ENCODE assay signal across 10 cellular contexts in genomic region chr3:111311709-111312235, GRCh38.
DNase-seq lines count a peak whose midpoint lies in the region; ATAC-seq, FAIRE-seq and TF ChIP-seq lines count a peak whose summit lies in the region.
"Had no signal": no experiment of that assay in that cellular context is flagged by ENCODE, and none has a peak within 500 bp of the region (broad histone marks: within the 10 kb centered on the region; RNA-seq: fewer than 3 reads in every experiment).

No MANE protein-coding gene starts in this region.

- in situ Hi-C loops in mammary epithelial cell (cut with MboI; ENCODE audit: low sequenced_read_pairs in 2 of 2), result no loop called here

- TF ChIP-seq EP300 in gastroesophageal sphincter (IDR thresholded peaks at IDR 0.05), result no peak

- peak overlapping the region; percentile 59 for H3K27ac ChIP-seq in CD4-positive, CD25-positive, alpha-beta regulatory T cell (ENCODE audit: insufficient read depth, low read length, poor library complexity, severe bottlenecking)
- no peak overlapping the region for H3K27ac ChIP-seq in astrocyte (ENCODE audit: low read depth, low read length)
- no peak overlapping the region for H3K27ac ChIP-seq in mammary epithelial cell (ENCODE audit: insufficient read depth, low read depth, low read length)
- no peak overlapping the region for H3K27ac ChIP-seq in gastroesophageal sphincter
- H3K27ac ChIP-seq: colonic mucosa, neural progenitor cell had no signal

- CTCF ChIA-PET in mammary epithelial cell (lab: Charles Lee; ENCODE audit: low non-redundant PET), result no interaction called here

- H3K4me1 Mint-ChIP-seq in CD4-positive, CD25-positive, alpha-beta regulatory T cell, result peaks cover 12 to 27% (median 23%) of the 10 kb centered on the region in 4 donors
- H3K4me1 Mint-ChIP-seq in astrocyte (ENCODE audit: low read depth, unreplicated experiment), result peaks cover 17% of the 10 kb centered on the region
- H3K4me1 Mint-ChIP-seq: neural progenitor cell had no signal

- H3K36me3 Mint-ChIP-seq in CD4-positive, CD25-positive, alpha-beta regulatory T cell, result no peaks in the 10 kb centered on the region
- H3K36me3 Mint-ChIP-seq in astrocyte (ENCODE audit: low read depth, unreplicated experiment), result no peaks in the 10 kb centered on the region
- H3K36me3 Mint-ChIP-seq: neural progenitor cell had no signal

- H3K79me2 ChIP-seq in astrocyte (ENCODE audit: insufficient read depth, low read length) (no peaks in the 10 kb centered on the region), mammary epithelial cell (ENCODE audit: insufficient read depth, low read length) (no peaks in the 10 kb centered on the region)

- 60% methylated on average over 2 of the region's 2 CpGs for WGBS in mammary epithelial cell (ENCODE audit: low coverage, missing lambda C conversion rate)
- 65 to 92% methylated on average over 2 of the region's 2 CpGs for WGBS in gastroesophageal sphincter (ENCODE audit: low coverage in 1 of 2), 2 donors

- dilution Hi-C loops in mammary epithelial cell (cut with HindIII; ENCODE audit: low sequenced_read_pairs), result no loop called here

- H3K27ac Mint-ChIP-seq in CD4-positive, CD25-positive, alpha-beta regulatory T cell, result peak overlapping the region; percentile 40 to 97 (median 65)
- H3K27ac Mint-ChIP-seq in astrocyte (ENCODE audit: unreplicated experiment), result peak overlapping the region; percentile 68
- H3K27ac Mint-ChIP-seq: neural progenitor cell had no signal

- peak overlapping the region; percentile 2 to 35 (median 27) for H3K4me3 Mint-ChIP-seq in CD4-positive, CD25-positive, alpha-beta regulatory T cell
- peak overlapping the region; percentile 4 for H3K4me3 Mint-ChIP-seq in astrocyte (ENCODE audit: unreplicated experiment)
- H3K4me3 Mint-ChIP-seq: neural progenitor cell had no signal

- H3K9me3 Mint-ChIP-seq in CD4-positive, CD25-positive, alpha-beta regulatory T cell, result no peaks in the 10 kb centered on the region
- no peaks in the 10 kb centered on the region for H3K9me3 Mint-ChIP-seq in astrocyte (ENCODE audit: unreplicated experiment)
- H3K9me3 Mint-ChIP-seq: neural progenitor cell had no signal

- H4K20me1 ChIP-seq in astrocyte (ENCODE audit: insufficient read depth, low read length), result no peaks in the 10 kb centered on the region
- H4K20me1 ChIP-seq in mammary epithelial cell (ENCODE audit: insufficient read depth, low read length), result no peaks in the 10 kb centered on the region

- peak overlapping the region; percentile 27 for H3K4me3 ChIP-seq in CD4-positive, CD25-positive, alpha-beta regulatory T cell (ENCODE audit: low read depth, low read length)
- no peak overlapping the region for H3K4me3 ChIP-seq in astrocyte (ENCODE audit: insufficient read depth, low read depth, low read length)
- no peak overlapping the region for H3K4me3 ChIP-seq in mammary epithelial cell (replicated peaks in 1 of 3; ENCODE audit: insufficient read depth in 1 of 3, low read depth in 2 of 3, low read length in 3 of 3)
- no peak overlapping the region for H3K4me3 ChIP-seq in gastroesophageal sphincter
- H3K4me3 ChIP-seq: colonic mucosa, neural progenitor cell had no signal

- peaks cover 27% of the 10 kb centered on the region for H3K4me1 ChIP-seq in CD4-positive, CD25-positive, alpha-beta regulatory T cell (ENCODE audit: control insufficient read depth, insufficient read depth, low read length, poor library complexity, severe bottlenecking)
- peaks cover 19% of the 10 kb centered on the region for H3K4me1 ChIP-seq in astrocyte (ENCODE audit: insufficient read depth, low read length)
- H3K4me1 ChIP-seq in mammary epithelial cell (ENCODE audit: insufficient read depth, low read length), result no peaks in the 10 kb centered on the region
- peaks cover 0 to 20% (median 0%) of the 10 kb centered on the region in 3 donors for H3K4me1 ChIP-seq in gastroesophageal sphincter
- H3K4me1 ChIP-seq: colonic mucosa, neural progenitor cell had no signal

- TF ChIP-seq POLR2A in gastroesophageal sphincter (IDR thresholded peaks at IDR 0.05), result no peak

- H3K27me3 Mint-ChIP-seq in CD4-positive, CD25-positive, alpha-beta regulatory T cell, result no peaks in the 10 kb centered on the region
- H3K27me3 Mint-ChIP-seq in astrocyte (ENCODE audit: low read depth, unreplicated experiment), result no peaks in the 10 kb centered on the region

- intact Hi-C loops in mammary epithelial cell (cut with micrococcal nuclease), result no loop called here

- no peaks in the 10 kb centered on the region for H3K27me3 ChIP-seq in CD4-positive, CD25-positive, alpha-beta regulatory T cell (ENCODE audit: control insufficient read depth, insufficient read depth, low read length)
- H3K27me3 ChIP-seq in astrocyte (ENCODE audit: insufficient read depth, low read length) (peaks cover 4% of the 10 kb centered on the region), mammary epithelial cell (ENCODE audit: insufficient read depth, low read length) (no peaks in the 10 kb centered on the region), gastroesophageal sphincter (no peaks in the 10 kb centered on the region)
- H3K27me3 ChIP-seq: colonic mucosa, neural progenitor cell had no signal

- H2AFZ ChIP-seq in astrocyte (ENCODE audit: low read depth, low read length) (no peak overlapping the region), mammary epithelial cell (ENCODE audit: low read depth, low read length) (no peak overlapping the region)
- H2AFZ ChIP-seq: neural progenitor cell had no signal

- BruUV-seq in mammary epithelial cell (replicated peaks; lab: Mats Ljungman, UMichigan), result no TSS peak

- DNase-seq in CD4-positive, CD25-positive, alpha-beta regulatory T cell, result peak in 1 of 3 donors; percentile 68
- DNase-seq in astrocyte (ENCODE audit: low read depth) (peak; percentile 80), mammary epithelial cell (no peak), DMS153 treated with DMSO at 0.1 percent for 48 hours (lab: John Stamatoyannopoulos, UW; ENCODE audit: unreplicated experiment) (no peak), NCI-H1092 treated with DMSO at 0.1 percent for 48 hours (lab: John Stamatoyannopoulos, UW) (no peak)
- DNase-seq: colonic mucosa had no signal

- FAIRE-seq in astrocyte (lab: Jason Lieb, UNC), result peak; percentile 58

- TF ChIP-seq CTCF in astrocyte (IDR thresholded peaks at IDR 0.05; ENCODE audit: insufficient read depth, low read depth, low read length), result no peak
- TF ChIP-seq CTCF in mammary epithelial cell (conservative IDR thresholded peaks at IDR 0.05 in 1 of 2, IDR thresholded peaks at IDR 0.05 in 1 of 2; ENCODE audit: extremely low read depth in 1 of 2, insufficient read depth in 1 of 2, low read depth in 1 of 2, low read length in 2 of 2), result no peak
- no peak for TF ChIP-seq CTCF in gastroesophageal sphincter (IDR thresholded peaks at IDR 0.05)

- H3K4me2 ChIP-seq in astrocyte (ENCODE audit: low read length), result no peak overlapping the region
- no peak overlapping the region for H3K4me2 ChIP-seq in mammary epithelial cell (ENCODE audit: insufficient read depth, low read depth, low read length)
- H3K4me2 ChIP-seq: neural progenitor cell had no signal

- H3K9me3 ChIP-seq in CD4-positive, CD25-positive, alpha-beta regulatory T cell (ENCODE audit: control insufficient read depth in 2 of 2, low read length in 2 of 2), result no peaks in the 10 kb centered on the region
- H3K9me3 ChIP-seq in astrocyte (ENCODE audit: insufficient read depth, low read depth, low read length) (no peaks in the 10 kb centered on the region), mammary epithelial cell (replicated peaks; ENCODE audit: insufficient read depth, low read length) (no peaks in the 10 kb centered on the region), gastroesophageal sphincter (no peaks in the 10 kb centered on the region)
- H3K9me3 ChIP-seq: colonic mucosa had no signal

- peak; percentile 61 to 62 for ATAC-seq in CD4-positive, CD25-positive, alpha-beta regulatory T cell (ENCODE audit: low read depth in 2 of 2)
- ATAC-seq in GM19467 (IDR thresholded peaks at IDR 0.05; ENCODE audit: unreplicated experiment) (peak; percentile 87), HG03354 (IDR thresholded peaks at IDR 0.05; ENCODE audit: poor library complexity, severe bottlenecking, unreplicated experiment) (peak; percentile 93), gastroesophageal sphincter (no peak)

- H3K36me3 ChIP-seq in CD4-positive, CD25-positive, alpha-beta regulatory T cell (ENCODE audit: control insufficient read depth, insufficient read depth, low read length), result no peaks in the 10 kb centered on the region
- H3K36me3 ChIP-seq in astrocyte (ENCODE audit: insufficient read depth, low read length) (no peaks in the 10 kb centered on the region), mammary epithelial cell (ENCODE audit: insufficient read depth, low read length) (no peaks in the 10 kb centered on the region), gastroesophageal sphincter (no peaks in the 10 kb centered on the region)
- H3K36me3 ChIP-seq: colonic mucosa, neural progenitor cell had no signal

- H3K9ac ChIP-seq in astrocyte (ENCODE audit: low read length) (no peak overlapping the region), mammary epithelial cell (ENCODE audit: insufficient read depth, low read length) (no peak overlapping the region)
- H3K9ac ChIP-seq: neural progenitor cell had no signal
